7 cellular contexts compared by ENCODE assay signal in genomic region chr21:34764715-34765284, GRCh38.
"Had no signal": no experiment of that assay in that cellular context is flagged by ENCODE, and none has a peak within 500 bp of the region (broad histone marks: within the 10 kb centered on the region; RNA-seq: fewer than 3 reads in every experiment).

No MANE protein-coding gene starts in this region.

- DNase-seq: IMR-90, KBM-7, KG1 had no signal

- H3K9ac ChIP-seq: KMS-11 had no signal

- H3K4me2 ChIP-seq: KMS-11 had no signal

- H3K27ac ChIP-seq: HL-60, KMS-11 had no signal

- FAIRE-seq: HepG2, HTR-8/SVneo had no signal
